ENCODE assay signal across 1 cellular context in the genomic region with DNA sequence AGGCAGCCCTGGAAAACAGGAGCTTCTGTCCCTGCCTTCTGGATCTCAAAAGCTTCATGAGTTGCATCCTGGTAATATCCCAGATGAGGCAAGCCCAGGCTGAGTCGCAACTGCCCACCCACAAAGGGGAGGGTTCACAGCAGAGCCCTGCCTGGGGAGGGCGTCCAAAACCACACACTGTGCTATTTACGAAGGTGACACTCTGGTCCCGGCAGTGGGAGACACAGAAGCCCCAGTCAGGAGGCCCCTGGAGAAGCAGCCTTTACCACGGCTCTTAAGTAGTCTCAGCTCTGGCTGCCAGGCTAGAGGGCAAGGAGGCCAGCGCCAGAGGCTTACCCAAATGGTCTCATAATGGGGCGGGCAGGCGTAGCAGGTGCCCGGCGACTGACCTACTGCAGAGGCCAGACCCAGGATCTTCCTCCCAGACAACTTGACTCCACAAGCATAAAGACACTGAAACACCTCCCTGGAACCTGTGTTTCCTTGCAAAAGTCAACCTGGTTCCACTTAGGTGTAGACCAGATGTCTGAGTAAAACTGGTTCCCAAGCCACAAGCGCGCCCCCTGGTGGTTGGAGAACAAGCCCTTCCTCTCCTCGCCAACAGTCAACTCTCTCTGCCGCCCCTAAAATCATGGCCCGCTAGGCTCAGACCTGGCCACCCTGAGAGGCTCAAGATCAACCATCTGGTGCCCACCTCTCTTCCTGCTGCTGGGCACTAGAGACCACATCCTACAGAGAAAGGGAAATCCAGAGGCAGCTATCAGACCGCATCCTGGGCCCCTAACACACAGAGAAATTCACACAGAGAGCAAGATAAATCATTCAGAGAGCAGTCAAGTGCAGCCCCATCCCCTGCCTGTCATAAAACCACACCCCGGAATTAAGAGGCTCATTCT.
TF ChIP-seq lines count a peak whose summit lies in the region.

No MANE protein-coding gene starts in this region.

TF ChIP-seq in HepG2, 621 proteins besides CTCF, POLR2A, EP300 and RAD21 (continued from another document and continues in another):
- TF ChIP-seq, protein P1, sequence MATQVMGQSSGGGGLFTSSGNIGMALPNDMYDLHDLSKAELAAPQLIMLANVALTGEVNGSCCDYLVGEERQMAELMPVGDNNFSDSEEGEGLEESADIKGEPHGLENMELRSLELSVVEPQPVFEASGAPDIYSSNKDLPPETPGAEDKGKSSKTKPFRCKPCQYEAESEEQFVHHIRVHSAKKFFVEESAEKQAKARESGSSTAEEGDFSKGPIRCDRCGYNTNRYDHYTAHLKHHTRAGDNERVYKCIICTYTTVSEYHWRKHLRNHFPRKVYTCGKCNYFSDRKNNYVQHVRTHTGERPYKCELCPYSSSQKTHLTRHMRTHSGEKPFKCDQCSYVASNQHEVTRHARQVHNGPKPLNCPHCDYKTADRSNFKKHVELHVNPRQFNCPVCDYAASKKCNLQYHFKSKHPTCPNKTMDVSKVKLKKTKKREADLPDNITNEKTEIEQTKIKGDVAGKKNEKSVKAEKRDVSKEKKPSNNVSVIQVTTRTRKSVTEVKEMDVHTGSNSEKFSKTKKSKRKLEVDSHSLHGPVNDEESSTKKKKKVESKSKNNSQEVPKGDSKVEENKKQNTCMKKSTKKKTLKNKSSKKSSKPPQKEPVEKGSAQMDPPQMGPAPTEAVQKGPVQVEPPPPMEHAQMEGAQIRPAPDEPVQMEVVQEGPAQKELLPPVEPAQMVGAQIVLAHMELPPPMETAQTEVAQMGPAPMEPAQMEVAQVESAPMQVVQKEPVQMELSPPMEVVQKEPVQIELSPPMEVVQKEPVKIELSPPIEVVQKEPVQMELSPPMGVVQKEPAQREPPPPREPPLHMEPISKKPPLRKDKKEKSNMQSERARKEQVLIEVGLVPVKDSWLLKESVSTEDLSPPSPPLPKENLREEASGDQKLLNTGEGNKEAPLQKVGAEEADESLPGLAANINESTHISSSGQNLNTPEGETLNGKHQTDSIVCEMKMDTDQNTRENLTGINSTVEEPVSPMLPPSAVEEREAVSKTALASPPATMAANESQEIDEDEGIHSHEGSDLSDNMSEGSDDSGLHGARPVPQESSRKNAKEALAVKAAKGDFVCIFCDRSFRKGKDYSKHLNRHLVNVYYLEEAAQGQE (IDR thresholded peaks at IDR 0.05; ENCODE audit: borderline replicate concordance in 1 of 2, low read depth in 1 of 2, low read length in 2 of 2), result no peak
- TF ChIP-seq, protein P2, sequence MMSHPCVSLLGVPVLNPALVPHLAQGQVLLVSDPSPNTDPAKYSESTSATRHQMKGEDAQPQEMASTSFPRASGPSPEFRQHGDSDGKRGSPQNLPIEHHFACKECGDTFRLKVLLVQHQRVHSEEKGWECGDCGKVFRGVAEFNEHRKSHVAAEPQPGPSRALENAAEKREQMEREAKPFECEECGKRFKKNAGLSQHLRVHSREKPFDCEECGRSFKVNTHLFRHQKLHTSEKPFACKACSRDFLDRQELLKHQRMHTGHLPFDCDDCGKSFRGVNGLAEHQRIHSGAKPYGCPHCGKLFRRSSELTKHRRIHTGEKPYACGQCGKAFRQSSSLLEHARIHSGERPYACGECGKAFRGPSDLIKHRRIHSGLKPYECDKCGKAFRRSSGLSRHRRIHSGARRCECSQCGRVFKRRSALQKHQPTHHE (CRISPR knock-in tag; IDR thresholded peaks at IDR 0.05; ENCODE audit: borderline replicate concordance), result no peak
- TF ChIP-seq, protein P3, sequence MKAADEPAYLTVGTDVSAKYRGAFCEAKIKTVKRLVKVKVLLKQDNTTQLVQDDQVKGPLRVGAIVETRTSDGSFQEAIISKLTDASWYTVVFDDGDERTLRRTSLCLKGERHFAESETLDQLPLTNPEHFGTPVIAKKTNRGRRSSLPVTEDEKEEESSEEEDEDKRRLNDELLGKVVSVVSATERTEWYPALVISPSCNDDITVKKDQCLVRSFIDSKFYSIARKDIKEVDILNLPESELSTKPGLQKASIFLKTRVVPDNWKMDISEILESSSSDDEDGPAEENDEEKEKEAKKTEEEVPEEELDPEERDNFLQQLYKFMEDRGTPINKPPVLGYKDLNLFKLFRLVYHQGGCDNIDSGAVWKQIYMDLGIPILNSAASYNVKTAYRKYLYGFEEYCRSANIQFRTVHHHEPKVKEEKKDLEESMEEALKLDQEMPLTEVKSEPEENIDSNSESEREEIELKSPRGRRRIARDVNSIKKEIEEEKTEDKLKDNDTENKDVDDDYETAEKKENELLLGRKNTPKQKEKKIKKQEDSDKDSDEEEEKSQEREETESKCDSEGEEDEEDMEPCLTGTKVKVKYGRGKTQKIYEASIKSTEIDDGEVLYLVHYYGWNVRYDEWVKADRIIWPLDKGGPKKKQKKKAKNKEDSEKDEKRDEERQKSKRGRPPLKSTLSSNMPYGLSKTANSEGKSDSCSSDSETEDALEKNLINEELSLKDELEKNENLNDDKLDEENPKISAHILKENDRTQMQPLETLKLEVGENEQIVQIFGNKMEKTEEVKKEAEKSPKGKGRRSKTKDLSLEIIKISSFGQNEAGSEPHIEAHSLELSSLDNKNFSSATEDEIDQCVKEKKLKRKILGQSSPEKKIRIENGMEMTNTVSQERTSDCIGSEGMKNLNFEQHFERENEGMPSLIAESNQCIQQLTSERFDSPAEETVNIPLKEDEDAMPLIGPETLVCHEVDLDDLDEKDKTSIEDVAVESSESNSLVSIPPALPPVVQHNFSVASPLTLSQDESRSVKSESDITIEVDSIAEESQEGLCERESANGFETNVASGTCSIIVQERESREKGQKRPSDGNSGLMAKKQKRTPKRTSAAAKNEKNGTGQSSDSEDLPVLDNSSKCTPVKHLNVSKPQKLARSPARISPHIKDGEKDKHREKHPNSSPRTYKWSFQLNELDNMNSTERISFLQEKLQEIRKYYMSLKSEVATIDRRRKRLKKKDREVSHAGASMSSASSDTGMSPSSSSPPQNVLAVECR (CRISPR knock-in tag; IDR thresholded peaks at IDR 0.05; ENCODE audit: borderline replicate concordance), result peak; percentile 61
- TF ChIP-seq ZKSCAN5 (CRISPR knock-in tag; IDR thresholded peaks at IDR 0.05), result no peak
- no peak for TF ChIP-seq ZFP36L1 (CRISPR knock-in tag; IDR thresholded peaks at IDR 0.05)
- 0 out of 2 replicates have a peak, but pooled peaks have one; percentile 10 for TF ChIP-seq ZNF792 (CRISPR knock-in tag; IDR thresholded peaks at IDR 0.05)
- TF ChIP-seq, protein P4, sequence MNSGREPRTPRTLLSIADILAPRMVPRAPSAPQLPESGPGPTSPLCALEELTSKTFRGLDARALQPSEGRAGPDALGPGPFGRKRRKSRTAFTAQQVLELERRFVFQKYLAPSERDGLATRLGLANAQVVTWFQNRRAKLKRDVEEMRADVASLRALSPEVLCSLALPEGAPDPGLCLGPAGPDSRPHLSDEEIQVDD (CRISPR knock-in tag; IDR thresholded peaks at IDR 0.05; ENCODE audit: borderline replicate concordance), result no peak
- TF ChIP-seq NCOA2 (CRISPR knock-in tag; IDR thresholded peaks at IDR 0.05), result peak; percentile 12; the same call in 1 of the 2 replicates
- TF ChIP-seq, protein P5, sequence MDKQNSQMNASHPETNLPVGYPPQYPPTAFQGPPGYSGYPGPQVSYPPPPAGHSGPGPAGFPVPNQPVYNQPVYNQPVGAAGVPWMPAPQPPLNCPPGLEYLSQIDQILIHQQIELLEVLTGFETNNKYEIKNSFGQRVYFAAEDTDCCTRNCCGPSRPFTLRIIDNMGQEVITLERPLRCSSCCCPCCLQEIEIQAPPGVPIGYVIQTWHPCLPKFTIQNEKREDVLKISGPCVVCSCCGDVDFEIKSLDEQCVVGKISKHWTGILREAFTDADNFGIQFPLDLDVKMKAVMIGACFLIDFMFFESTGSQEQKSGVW (CRISPR knock-in tag; IDR thresholded peaks at IDR 0.05; ENCODE audit: borderline replicate concordance), result no peak
- no peak for TF ChIP-seq NFIB (CRISPR knock-in tag; IDR thresholded peaks at IDR 0.05; ENCODE audit: borderline replicate concordance)
- no peak for TF ChIP-seq ISX (CRISPR knock-in tag; conservative IDR thresholded peaks at IDR 0.05)
- no peak for TF ChIP-seq PHF21A (CRISPR knock-in tag; IDR thresholded peaks at IDR 0.05)
- TF ChIP-seq U2AF1 (optimal IDR thresholded peaks at IDR 0.05; ENCODE audit: low read depth, low read length), result peak; percentile 90
- TF ChIP-seq, protein P6, sequence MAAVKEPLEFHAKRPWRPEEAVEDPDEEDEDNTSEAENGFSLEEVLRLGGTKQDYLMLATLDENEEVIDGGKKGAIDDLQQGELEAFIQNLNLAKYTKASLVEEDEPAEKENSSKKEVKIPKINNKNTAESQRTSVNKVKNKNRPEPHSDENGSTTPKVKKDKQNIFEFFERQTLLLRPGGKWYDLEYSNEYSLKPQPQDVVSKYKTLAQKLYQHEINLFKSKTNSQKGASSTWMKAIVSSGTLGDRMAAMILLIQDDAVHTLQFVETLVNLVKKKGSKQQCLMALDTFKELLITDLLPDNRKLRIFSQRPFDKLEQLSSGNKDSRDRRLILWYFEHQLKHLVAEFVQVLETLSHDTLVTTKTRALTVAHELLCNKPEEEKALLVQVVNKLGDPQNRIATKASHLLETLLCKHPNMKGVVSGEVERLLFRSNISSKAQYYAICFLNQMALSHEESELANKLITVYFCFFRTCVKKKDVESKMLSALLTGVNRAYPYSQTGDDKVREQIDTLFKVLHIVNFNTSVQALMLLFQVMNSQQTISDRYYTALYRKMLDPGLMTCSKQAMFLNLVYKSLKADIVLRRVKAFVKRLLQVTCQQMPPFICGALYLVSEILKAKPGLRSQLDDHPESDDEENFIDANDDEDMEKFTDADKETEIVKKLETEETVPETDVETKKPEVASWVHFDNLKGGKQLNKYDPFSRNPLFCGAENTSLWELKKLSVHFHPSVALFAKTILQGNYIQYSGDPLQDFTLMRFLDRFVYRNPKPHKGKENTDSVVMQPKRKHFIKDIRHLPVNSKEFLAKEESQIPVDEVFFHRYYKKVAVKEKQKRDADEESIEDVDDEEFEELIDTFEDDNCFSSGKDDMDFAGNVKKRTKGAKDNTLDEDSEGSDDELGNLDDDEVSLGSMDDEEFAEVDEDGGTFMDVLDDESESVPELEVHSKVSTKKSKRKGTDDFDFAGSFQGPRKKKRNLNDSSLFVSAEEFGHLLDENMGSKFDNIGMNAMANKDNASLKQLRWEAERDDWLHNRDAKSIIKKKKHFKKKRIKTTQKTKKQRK (IDR thresholded peaks at IDR 0.05; ENCODE audit: low read length), result no peak
- no peak for TF ChIP-seq GABPA (IDR thresholded peaks at IDR 0.05; ENCODE audit: low read depth, low read length)
- TF ChIP-seq GABPA (CRISPR knock-in tag; IDR thresholded peaks at IDR 0.05; ENCODE audit: low read depth), result no peak
- no peak for TF ChIP-seq ZNF292 (CRISPR knock-in tag; IDR thresholded peaks at IDR 0.05; ENCODE audit: borderline replicate concordance, low read depth)
- TF ChIP-seq, protein P7, sequence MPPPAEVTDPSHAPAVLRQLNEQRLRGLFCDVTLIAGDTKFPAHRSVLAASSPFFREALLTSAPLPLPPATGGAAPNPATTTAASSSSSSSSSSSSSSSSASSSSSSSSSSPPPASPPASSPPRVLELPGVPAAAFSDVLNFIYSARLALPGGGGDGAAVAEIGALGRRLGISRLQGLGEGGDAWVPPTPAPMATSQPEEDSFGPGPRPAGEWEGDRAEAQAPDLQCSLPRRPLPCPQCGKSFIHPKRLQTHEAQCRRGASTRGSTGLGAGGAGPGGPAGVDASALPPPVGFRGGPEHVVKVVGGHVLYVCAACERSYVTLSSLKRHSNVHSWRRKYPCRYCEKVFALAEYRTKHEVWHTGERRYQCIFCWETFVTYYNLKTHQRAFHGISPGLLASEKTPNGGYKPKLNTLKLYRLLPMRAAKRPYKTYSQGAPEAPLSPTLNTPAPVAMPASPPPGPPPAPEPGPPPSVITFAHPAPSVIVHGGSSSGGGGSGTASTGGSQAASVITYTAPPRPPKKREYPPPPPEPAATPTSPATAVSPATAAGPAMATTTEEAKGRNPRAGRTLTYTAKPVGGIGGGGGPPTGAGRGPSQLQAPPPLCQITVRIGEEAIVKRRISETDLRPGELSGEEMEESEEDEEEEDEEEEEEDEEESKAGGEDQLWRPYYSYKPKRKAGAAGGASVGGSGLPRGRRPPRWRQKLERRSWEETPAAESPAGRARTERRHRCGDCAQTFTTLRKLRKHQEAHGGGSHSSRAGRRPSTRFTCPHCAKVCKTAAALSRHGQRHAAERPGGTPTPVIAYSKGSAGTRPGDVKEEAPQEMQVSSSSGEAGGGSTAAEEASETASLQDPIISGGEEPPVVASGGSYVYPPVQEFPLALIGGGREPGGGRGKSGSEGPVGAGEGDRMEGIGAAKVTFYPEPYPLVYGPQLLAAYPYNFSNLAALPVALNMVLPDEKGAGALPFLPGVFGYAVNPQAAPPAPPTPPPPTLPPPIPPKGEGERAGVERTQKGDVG (CRISPR knock-in tag; IDR thresholded peaks at IDR 0.05; ENCODE audit: borderline replicate concordance), result peak; percentile 64; the same call in 1 of the 2 replicates
- TF ChIP-seq ETV6 (CRISPR knock-in tag; conservative IDR thresholded peaks at IDR 0.05), result no peak
- TF ChIP-seq HOXA9 (CRISPR knock-in tag; IDR thresholded peaks at IDR 0.05; ENCODE audit: borderline replicate concordance), result no peak
- no peak for TF ChIP-seq ARHGAP35 (CRISPR knock-in tag; IDR thresholded peaks at IDR 0.05; ENCODE audit: borderline replicate concordance)
- TF ChIP-seq, protein P8, sequence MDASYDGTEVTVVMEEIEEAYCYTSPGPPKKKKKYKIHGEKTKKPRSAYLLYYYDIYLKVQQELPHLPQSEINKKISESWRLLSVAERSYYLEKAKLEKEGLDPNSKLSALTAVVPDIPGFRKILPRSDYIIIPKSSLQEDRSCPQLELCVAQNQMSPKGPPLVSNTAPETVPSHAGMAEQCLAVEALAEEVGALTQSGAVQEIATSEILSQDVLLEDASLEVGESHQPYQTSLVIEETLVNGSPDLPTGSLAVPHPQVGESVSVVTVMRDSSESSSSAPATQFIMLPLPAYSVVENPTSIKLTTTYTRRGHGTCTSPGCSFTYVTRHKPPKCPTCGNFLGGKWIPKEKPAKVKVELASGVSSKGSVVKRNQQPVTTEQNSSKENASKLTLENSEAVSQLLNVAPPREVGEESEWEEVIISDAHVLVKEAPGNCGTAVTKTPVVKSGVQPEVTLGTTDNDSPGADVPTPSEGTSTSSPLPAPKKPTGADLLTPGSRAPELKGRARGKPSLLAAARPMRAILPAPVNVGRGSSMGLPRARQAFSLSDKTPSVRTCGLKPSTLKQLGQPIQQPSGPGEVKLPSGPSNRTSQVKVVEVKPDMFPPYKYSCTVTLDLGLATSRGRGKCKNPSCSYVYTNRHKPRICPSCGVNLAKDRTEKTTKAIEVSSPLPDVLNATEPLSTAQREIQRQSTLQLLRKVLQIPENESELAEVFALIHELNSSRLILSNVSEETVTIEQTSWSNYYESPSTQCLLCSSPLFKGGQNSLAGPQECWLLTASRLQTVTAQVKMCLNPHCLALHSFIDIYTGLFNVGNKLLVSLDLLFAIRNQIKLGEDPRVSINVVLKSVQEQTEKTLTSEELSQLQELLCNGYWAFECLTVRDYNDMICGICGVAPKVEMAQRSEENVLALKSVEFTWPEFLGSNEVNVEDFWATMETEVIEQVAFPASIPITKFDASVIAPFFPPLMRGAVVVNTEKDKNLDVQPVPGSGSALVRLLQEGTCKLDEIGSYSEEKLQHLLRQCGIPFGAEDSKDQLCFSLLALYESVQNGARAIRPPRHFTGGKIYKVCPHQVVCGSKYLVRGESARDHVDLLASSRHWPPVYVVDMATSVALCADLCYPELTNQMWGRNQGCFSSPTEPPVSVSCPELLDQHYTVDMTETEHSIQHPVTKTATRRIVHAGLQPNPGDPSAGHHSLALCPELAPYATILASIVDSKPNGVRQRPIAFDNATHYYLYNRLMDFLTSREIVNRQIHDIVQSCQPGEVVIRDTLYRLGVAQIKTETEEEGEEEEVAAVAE (CRISPR knock-in tag; IDR thresholded peaks at IDR 0.05; ENCODE audit: borderline replicate concordance), result no peak
- 0 out of 2 replicates have a peak, but pooled peaks have one; percentile 11 for TF ChIP-seq HNF4G (IDR thresholded peaks at IDR 0.05; ENCODE audit: borderline replicate concordance, low read depth, low read length)
- TF ChIP-seq HNF4G (CRISPR knock-in tag; IDR thresholded peaks at IDR 0.05; ENCODE audit: borderline replicate concordance, low read depth), result no peak
- TF ChIP-seq JUND (CRISPR knock-in tag; IDR thresholded peaks at IDR 0.05), result no peak
